In genomic region chr5:159619826-159620225, GRCh38 we compare ENCODE assay signal across 28 cellular contexts.
A peak's percentile ranks its signal among the peaks of the same experiment; 100 is the strongest.
DNase-seq lines count a peak whose midpoint lies in the region; ATAC-seq and TF ChIP-seq lines count a peak whose summit lies in the region.
"Had no signal": no experiment of that assay in that cellular context is flagged by ENCODE, and none has a peak within 500 bp of the region (broad histone marks: within the 10 kb centered on the region; RNA-seq: fewer than 3 reads in every experiment).

No MANE protein-coding gene starts in this region.

- DNase-seq in NCI-H1694 treated with DMSO at 0.1 percent for 48 hours (lab: John Stamatoyannopoulos, UW), result peak; percentile 35
- DNase-seq in WTC11 (ENCODE audit: low spot score), result no peak
- peak; percentile 13 for DNase-seq in iPS-NIHi7 (ENCODE audit: extremely low spot score)
- peak in 9 of 10 donors; percentile 23 to 91 (median 60) for DNase-seq in posterior cingulate gyrus
- DNase-seq in upper lobe of left lung, result no peak
- DNase-seq in activated gamma-delta T cell treated with Interleukin-2 at 50 U/mL for 16 hours, result no peak
- DNase-seq in globus pallidus (ENCODE audit: low spot score), result no peak
- DNase-seq: activated CD4-positive, CD25-positive, alpha-beta regulatory T cell; activated naive CD4-positive, alpha-beta T cell treated with anti-CD3 and anti-CD28 coated beads for 36 hours; activated T-cell treated with anti-CD3 and anti-CD28 coated beads, Interleukin-2, amount 50 U/mL, for 72 hours; adrenal gland; CD4-positive, alpha-beta T cell; DMS153; effector CD4-positive, alpha-beta T cell; erythroblast; foreskin melanocyte; H7; NCI-H1105; NCI-H2029 treated with DMSO at 0.1 percent for 48 hours; NCI-H510A; Peyer's patch; SIG-M5; SW 1271; T1000; thyroid gland had no signal

- peaks cover 34% of the 10 kb centered on the region for H3K4me1 Mint-ChIP-seq in WTC11
- H3K4me1 Mint-ChIP-seq: memory B cell had no signal

- CTCF ChIA-PET in WTC11 (lab: Charles Lee), result interaction anchor here (2.0 kb wide), 1 partner anchor 368 kb away, joined by 7 read pairs; no protein-coding TSS in a partner anchor

- intact Hi-C loops in posterior cingulate gyrus (cut with DNase I), result no loop called here

- H3K9me3 Mint-ChIP-seq in WTC11, result peaks cover 14% of the 10 kb centered on the region

- POLR2A ChIA-PET in WTC11 (lab: Charles Lee), result no interaction called here

- H3K36me3 Mint-ChIP-seq in WTC11, result peaks cover 9% of the 10 kb centered on the region

- H3K36me3 ChIP-seq in upper lobe of left lung, result no peaks in the 10 kb centered on the region
- H3K36me3 ChIP-seq: adrenal gland, Peyer's patch, thyroid gland had no signal

- H3K27me3 Mint-ChIP-seq in WTC11 (ENCODE audit: low read depth), result peaks cover 4% of the 10 kb centered on the region; the same call in 1 of the 2 replicates

- TF ChIP-seq CTCF in WTC11 (IDR thresholded peaks at IDR 0.05) (no peak), upper lobe of left lung (IDR thresholded peaks at IDR 0.05) (no peak)

- H3K4me3 ChIP-seq in upper lobe of left lung, result no peak overlapping the region
- H3K4me3 ChIP-seq: adrenal gland, Peyer's patch, thyroid gland had no signal

- H3K27ac ChIP-seq in upper lobe of left lung, result no peak overlapping the region
- H3K27ac ChIP-seq: adrenal gland, Peyer's patch, thyroid gland had no signal

- no peak for TF ChIP-seq EP300 in upper lobe of left lung (IDR thresholded peaks at IDR 0.05)

- WGBS in upper lobe of left lung, 2 donors, result 45 to 64% methylated on average over 4 of the region's 4 CpGs

- no peaks in the 10 kb centered on the region for H3K27me3 ChIP-seq in upper lobe of left lung
- H3K27me3 ChIP-seq: adrenal gland, Peyer's patch, thyroid gland had no signal

- 0 out of 2 replicates have a peak overlapping the region, but pooled peaks have one; percentile 21 for H3K27ac Mint-ChIP-seq in WTC11
- H3K27ac Mint-ChIP-seq: activated naive CD4-positive, alpha-beta T cell treated with anti-CD3 and anti-CD28 coated beads for 36 hours; activated T-cell treated with anti-CD3 and anti-CD28 coated beads, Interleukin-2, amount 50 U/mL, for 72 hours; CD4-positive, alpha-beta T cell; memory B cell; stimulated activated naive CD8-positive, alpha-beta T cell treated with anti-CD3 and anti-CD28 coated beads, Interleukin-15, Interleukin-2, amounts not matched to agents 100 ng/mL and 50 ng/mL, for 24 hours had no signal

- no peaks in the 10 kb centered on the region for H3K9me3 ChIP-seq in upper lobe of left lung
- H3K9me3 ChIP-seq: adrenal gland, Peyer's patch, thyroid gland had no signal

- TF ChIP-seq POLR2A in upper lobe of left lung (IDR thresholded peaks at IDR 0.05), result no peak

- peak; percentile 50 for ATAC-seq in WTC11
- no peak for ATAC-seq in upper lobe of left lung (ENCODE audit: low FRiP score in 2 of 2)
- no peak for ATAC-seq in SK-N-SH treated with all-trans-retinoic acid at 6 μM for 48 hours
- ATAC-seq: activated T-cell treated with anti-CD3 and anti-CD28 coated beads, Interleukin-2, amount 50 U/mL, for 72 hours had no signal

- no peak overlapping the region for H3K4me3 Mint-ChIP-seq in WTC11
- H3K4me3 Mint-ChIP-seq: activated naive CD4-positive, alpha-beta T cell treated with anti-CD3 and anti-CD28 coated beads for 36 hours; activated T-cell treated with anti-CD3 and anti-CD28 coated beads, Interleukin-2, amount 50 U/mL, for 72 hours; CD4-positive, alpha-beta T cell; memory B cell; stimulated activated naive CD8-positive, alpha-beta T cell treated with anti-CD3 and anti-CD28 coated beads, Interleukin-15, Interleukin-2, amounts not matched to agents 100 ng/mL and 50 ng/mL, for 24 hours had no signal

- no peaks in the 10 kb centered on the region for H3K4me1 ChIP-seq in upper lobe of left lung
- H3K4me1 ChIP-seq: adrenal gland, Peyer's patch, thyroid gland had no signal

TF ChIP-seq in WTC11, 78 proteins besides CTCF, POLR2A, EP300 and RAD21 (continues in another document):
- TF ChIP-seq GABPB1 (CRISPR knock-in tag; IDR thresholded peaks at IDR 0.05), result no peak
- no peak for TF ChIP-seq FOXJ3 (CRISPR knock-in tag; IDR thresholded peaks at IDR 0.05; ENCODE audit: borderline replicate concordance)
- TF ChIP-seq ZNF416 (CRISPR knock-in tag; IDR thresholded peaks at IDR 0.05), result no peak
- no peak for TF ChIP-seq FOXK1 (CRISPR knock-in tag; IDR thresholded peaks at IDR 0.05)
- no peak for TF ChIP-seq ZNF512 (CRISPR knock-in tag; IDR thresholded peaks at IDR 0.05; ENCODE audit: borderline replicate concordance)
- no peak for TF ChIP-seq TCF7 (CRISPR knock-in tag; IDR thresholded peaks at IDR 0.05; ENCODE audit: low read depth)
- no peak for TF ChIP-seq ELF4 (CRISPR knock-in tag; IDR thresholded peaks at IDR 0.05; ENCODE audit: low read depth)
- TF ChIP-seq ESRRA (CRISPR knock-in tag; IDR thresholded peaks at IDR 0.05; ENCODE audit: borderline replicate concordance), result no peak
- TF ChIP-seq ERG (CRISPR knock-in tag; IDR thresholded peaks at IDR 0.05), result no peak
- no peak for TF ChIP-seq KAT7 (CRISPR knock-in tag; IDR thresholded peaks at IDR 0.05; ENCODE audit: borderline replicate concordance)
- no peak for TF ChIP-seq JUN (CRISPR knock-in tag; IDR thresholded peaks at IDR 0.05)
- no peak for TF ChIP-seq NFATC4 (CRISPR knock-in tag; IDR thresholded peaks at IDR 0.05)

TF ChIP-seq in SK-N-SH treated with all-trans-retinoic acid at 6 μM for 48 hours, 23 proteins besides CTCF, POLR2A, EP300 and RAD21 (continues in another document):
- TF ChIP-seq ZFP3 (CRISPR knock-in tag; IDR thresholded peaks at IDR 0.05), result no peak
- TF ChIP-seq ZNF8 (CRISPR knock-in tag; IDR thresholded peaks at IDR 0.05), result no peak
- no peak for TF ChIP-seq ARNTL (CRISPR knock-in tag; IDR thresholded peaks at IDR 0.05; ENCODE audit: borderline replicate concordance, low read depth)
- TF ChIP-seq ZNF70 (CRISPR knock-in tag; IDR thresholded peaks at IDR 0.05), result no peak
- no peak for TF ChIP-seq POU6F1 (CRISPR knock-in tag; IDR thresholded peaks at IDR 0.05; ENCODE audit: borderline replicate concordance, low read depth)
- no peak for TF ChIP-seq OSR1 (CRISPR knock-in tag; IDR thresholded peaks at IDR 0.05)
- no peak for TF ChIP-seq TSHZ2 (CRISPR knock-in tag; IDR thresholded peaks at IDR 0.05)
- TF ChIP-seq ZC3H10 (CRISPR knock-in tag; IDR thresholded peaks at IDR 0.05), result no peak
- TF ChIP-seq BACH2 (CRISPR knock-in tag; IDR thresholded peaks at IDR 0.05; ENCODE audit: borderline replicate concordance), result no peak
- TF ChIP-seq ESRRG (CRISPR knock-in tag; IDR thresholded peaks at IDR 0.05), result no peak
- TF ChIP-seq GLIS3 (CRISPR knock-in tag; IDR thresholded peaks at IDR 0.05), result no peak
- TF ChIP-seq PATZ1 (CRISPR knock-in tag; IDR thresholded peaks at IDR 0.05; ENCODE audit: borderline replicate concordance), result no peak

Comparison
In these comparisons a context has a peak if more than half of its experiments do, and no peak if none do; other contexts are left out.
1. DNase-seq: peak in NCI-H1694 treated with DMSO at 0.1 percent for 48 hours (single experiment), iPS-NIHi7 (single experiment) and posterior cingulate gyrus (9 of 10); none in WTC11 (single experiment), upper lobe of left lung (0 of 2), activated gamma-delta T cell treated with Interleukin-2 at 50 U/mL for 16 hours (single experiment) and globus pallidus (single experiment).